18 cellular contexts compared by ENCODE assay signal in the genomic region with DNA sequence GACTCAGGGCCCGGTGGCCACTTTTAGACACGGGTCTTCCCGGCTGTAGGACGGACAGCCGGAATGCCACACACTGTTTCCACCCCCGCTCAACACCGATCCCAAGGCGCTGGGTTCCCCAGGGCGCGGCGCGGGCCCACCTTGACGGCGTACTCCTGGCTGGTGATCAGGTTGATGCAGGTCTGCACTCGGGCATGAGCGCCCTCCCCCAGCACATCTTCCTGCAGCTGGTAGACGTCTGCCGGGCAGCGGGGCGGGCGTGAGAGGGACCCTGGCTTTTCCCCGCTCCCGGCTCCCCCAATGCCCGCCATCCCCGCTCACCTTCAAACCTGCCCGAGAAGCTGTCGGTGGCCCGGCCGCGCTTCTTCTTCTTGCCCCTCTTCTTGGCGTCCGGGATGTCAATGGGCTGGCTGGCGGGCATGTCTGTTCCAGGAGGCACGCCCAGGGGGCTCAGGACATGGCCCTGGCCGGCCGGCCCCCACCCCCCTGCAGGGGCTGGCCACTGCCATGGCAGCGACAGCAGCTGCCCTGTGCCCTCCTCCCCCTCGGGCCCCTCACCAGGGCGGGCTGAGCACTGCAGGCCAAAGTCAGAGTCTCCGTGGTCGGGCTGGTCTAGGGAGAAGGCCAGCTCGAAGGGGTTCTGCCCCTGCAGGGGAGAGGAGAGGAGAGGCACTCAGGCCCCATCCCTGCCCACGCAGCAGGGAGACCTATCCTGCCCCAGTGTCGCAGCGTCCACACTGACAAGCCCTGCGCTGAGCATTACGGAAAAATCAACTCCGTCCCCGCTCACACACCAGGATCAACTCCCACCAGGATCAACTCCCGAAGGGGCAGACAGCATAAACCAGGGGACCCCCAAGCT. TPM values are rescaled to one million over a fixed set of nuclear protein-coding genes. Genes with fewer than 3 reads are reported as not detected.
A peak's percentile ranks its signal among the peaks of the same experiment; 100 is the strongest.
DNase-seq lines count a peak whose midpoint lies in the region; ATAC-seq, FAIRE-seq and TF ChIP-seq lines count a peak whose summit lies in the region.
"Had no signal": no experiment of that assay in that cellular context is flagged by ENCODE, and none has a peak within 500 bp of the region (broad histone marks: within the 10 kb centered on the region; RNA-seq: fewer than 3 reads in every experiment).

No MANE protein-coding gene starts in this region.

- peaks cover 13 to 38% of the 10 kb centered on the region in 2 experiments for H3K36me3 ChIP-seq in HepG2 (replicated peaks in 1 of 2; ENCODE audit: control insufficient read depth in 1 of 2, insufficient read depth in 2 of 2, low read length in 2 of 2)
- no peaks in the 10 kb centered on the region for H3K36me3 ChIP-seq in testis (ENCODE audit: low read depth, missing control alignments)

- H3K27me3 Mint-ChIP-seq in activated T-helper 17 cell treated with anti-CD3 and anti-CD28 coated beads, Interleukin-2, amount 50 U/mL, for 72 hours, result no peaks in the 10 kb centered on the region
- H3K27me3 Mint-ChIP-seq in progenitor cell of endocrine pancreas, result no peaks in the 10 kb centered on the region
- H3K27me3 Mint-ChIP-seq: brain; stimulated activated naive CD8-positive, alpha-beta T cell treated with anti-CD3 and anti-CD28 coated beads, Interleukin-15, Interleukin-2, amounts not matched to agents 100 ng/mL and 50 ng/mL, for 24 hours had no signal

- TF ChIP-seq POLR2A in GM19099 (IDR thresholded peaks at IDR 0.05; ENCODE audit: extremely low read depth, insufficient read length, low read depth) (peak; percentile 16), HepG2 (IDR thresholded peaks at IDR 0.05; ENCODE audit: insufficient read depth in 1 of 2, low read depth in 2 of 2, low read length in 2 of 2) (no peak; a peak in 1 of 4 replicates), testis (IDR thresholded peaks at IDR 0.05) (no peak)

- H3K36me3 Mint-ChIP-seq in activated T-helper 17 cell treated with anti-CD3 and anti-CD28 coated beads, Interleukin-2, amount 50 U/mL, for 72 hours (ENCODE audit: low read depth), result peaks cover 80% of the 10 kb centered on the region
- peaks cover 6% of the 10 kb centered on the region for H3K36me3 Mint-ChIP-seq in progenitor cell of endocrine pancreas (ENCODE audit: insufficient read depth)

- DNase-seq in HepG2 (ENCODE audit: low spot score) (no peak), testis (no peak), DMS79 (lab: John Stamatoyannopoulos, UW) (no peak), progenitor cell of endocrine pancreas (ENCODE audit: low spot score, unreplicated experiment) (no peak), NCI-H1694 (lab: John Stamatoyannopoulos, UW) (no peak)
- DNase-seq: activated T-cell treated with anti-CD3 and anti-CD28 coated beads, Interleukin-2, amount 50 U/mL, for 72 hours; DMS79 treated with DMSO at 0.1 percent for 48 hours; NCI-H1048; NCI-H524; nephron progenitor cell; SHP77 had no signal

- H3K4me1 Mint-ChIP-seq in activated T-helper 17 cell treated with anti-CD3 and anti-CD28 coated beads, Interleukin-2, amount 50 U/mL, for 72 hours, result no peaks in the 10 kb centered on the region
- H3K4me1 Mint-ChIP-seq in progenitor cell of endocrine pancreas (ENCODE audit: low read depth), result peaks cover 7% of the 10 kb centered on the region

- no peaks in the 10 kb centered on the region for H3K9me3 Mint-ChIP-seq in activated T-helper 17 cell treated with anti-CD3 and anti-CD28 coated beads, Interleukin-2, amount 50 U/mL, for 72 hours
- H3K9me3 Mint-ChIP-seq in progenitor cell of endocrine pancreas (ENCODE audit: low read depth), result no peaks in the 10 kb centered on the region
- H3K9me3 Mint-ChIP-seq: activated T-cell treated with anti-CD3 and anti-CD28 coated beads, Interleukin-2, amount 50 U/mL, for 72 hours; nephron progenitor cell; stimulated activated naive CD8-positive, alpha-beta T cell treated with anti-CD3 and anti-CD28 coated beads, Interleukin-15, Interleukin-2, amounts not matched to agents 100 ng/mL and 50 ng/mL, for 24 hours had no signal

- no peak for ATAC-seq in activated T-helper 17 cell treated with anti-CD3 and anti-CD28 coated beads, Interleukin-2, amount 50 U/mL, for 72 hours (replicated peaks)
- ATAC-seq in HepG2 (no peak), GM18867 (IDR thresholded peaks at IDR 0.05; ENCODE audit: unreplicated experiment) (no peak)
- ATAC-seq: activated T-cell treated with anti-CD3 and anti-CD28 coated beads, Interleukin-2, amount 50 U/mL, for 72 hours; esophagus mucosa had no signal

- POLR2A ChIA-PET in HepG2 (lab: Yijun Ruan, JAX), result interaction anchor here (1.8 kb wide), 1 partner anchor 14 kb away, joined by 9 read pairs; no protein-coding TSS in a partner anchor

- intact Hi-C loops in HepG2 (cut with micrococcal nuclease; ENCODE audit: unreplicated experiment), result no loop called here
- intact Hi-C loops in testis (cut with DNase I; ENCODE audit: low total_unique reads), result no loop called here

- CTCF ChIA-PET in HepG2 (lab: Yijun Ruan, JAX; ENCODE audit: low intra/inter-chr PET ratio, low total read pairs), result no interaction called here

- H3K4me3 Mint-ChIP-seq in activated T-helper 17 cell treated with anti-CD3 and anti-CD28 coated beads, Interleukin-2, amount 50 U/mL, for 72 hours, result peak overlapping the region; percentile 75
- H3K4me3 Mint-ChIP-seq in progenitor cell of endocrine pancreas (ENCODE audit: low read depth), result no peak overlapping the region
- H3K4me3 Mint-ChIP-seq: activated T-cell treated with anti-CD3 and anti-CD28 coated beads, Interleukin-2, amount 50 U/mL, for 72 hours; brain; nephron progenitor cell; stimulated activated naive CD8-positive, alpha-beta T cell treated with anti-CD3 and anti-CD28 coated beads, Interleukin-15, Interleukin-2, amounts not matched to agents 100 ng/mL and 50 ng/mL, for 24 hours had no signal

- BruUV-seq in HepG2 (replicated peaks; lab: Mats Ljungman, UMichigan), result no TSS peak

- peaks cover 47% of the 10 kb centered on the region for H4K20me1 ChIP-seq in HepG2 (ENCODE audit: insufficient read depth, low read length)

- TF ChIP-seq CTCF in HepG2 (CRISPR knock-in tag; IDR thresholded peaks at IDR 0.05) (no peak), testis (IDR thresholded peaks at IDR 0.05) (no peak), progenitor cell of endocrine pancreas (IDR thresholded peaks at IDR 0.05; ENCODE audit: unreplicated experiment) (no peak)

- no peak for TF ChIP-seq RAD21 in HepG2 (CRISPR knock-in tag; IDR thresholded peaks at IDR 0.05)

- H3K9ac ChIP-seq in HepG2 (ENCODE audit: insufficient read depth, low read depth, low read length), result no peak overlapping the region

- no peak overlapping the region for H2AFZ ChIP-seq in HepG2 (ENCODE audit: low read length)

- in situ Hi-C loops in HepG2 (cut with HindIII; ENCODE audit: extremely low pct_ligation_motif_present, low pct_unique_long_range_greater_than_20kb), result no loop called here

- H3K27ac ChIP-seq in HepG2 (ENCODE audit: extremely low read length, insufficient read depth, low read length) (no peak overlapping the region), testis (peak overlapping the region; percentile 27 to 45)
- H3K27ac ChIP-seq: HL-60 had no signal

- H3K4me3 ChIP-seq in HepG2 (replicated peaks in 1 of 3; ENCODE audit: insufficient read depth in 1 of 3, low read depth in 2 of 3, low read length in 3 of 3) (no peak overlapping the region), testis (no peak overlapping the region)

- no peak for TF ChIP-seq EP300 in HepG2 (IDR thresholded peaks at IDR 0.05; ENCODE audit: low read depth in 2 of 2, low read length in 2 of 2)
- TF ChIP-seq EP300 in HepG2 (CRISPR knock-in tag; IDR thresholded peaks at IDR 0.05; ENCODE audit: borderline replicate concordance), result no peak

- H3K4me1 ChIP-seq in HepG2 (ENCODE audit: insufficient read depth, low read length), result peaks cover 33% of the 10 kb centered on the region
- peaks cover 53% of the 10 kb centered on the region for H3K4me1 ChIP-seq in testis

- H3K27ac Mint-ChIP-seq in activated T-helper 17 cell treated with anti-CD3 and anti-CD28 coated beads, Interleukin-2, amount 50 U/mL, for 72 hours, result no peak overlapping the region
- no peak overlapping the region for H3K27ac Mint-ChIP-seq in progenitor cell of endocrine pancreas
- H3K27ac Mint-ChIP-seq: activated T-cell treated with anti-CD3 and anti-CD28 coated beads, Interleukin-2, amount 50 U/mL, for 72 hours; stimulated activated naive CD8-positive, alpha-beta T cell treated with anti-CD3 and anti-CD28 coated beads, Interleukin-15, Interleukin-2, amounts not matched to agents 100 ng/mL and 50 ng/mL, for 24 hours had no signal

- H3K9me3 ChIP-seq in HepG2 (ENCODE audit: low read length) (no peaks in the 10 kb centered on the region), testis (no peaks in the 10 kb centered on the region)

- no peak for FAIRE-seq in HepG2 (lab: Jason Lieb, UNC)

- H3K27me3 ChIP-seq in HepG2 (ENCODE audit: control insufficient read depth in 1 of 2, insufficient read depth in 2 of 2, low read length in 2 of 2) (no peaks in the 10 kb centered on the region), testis (no peaks in the 10 kb centered on the region)

- 99% methylated on average over 36 of the region's 50 CpGs for WGBS in HepG2 (ENCODE audit: low lambda C conversion rate)
- 93 to 95% methylated on average over 24 to 50 of the region's 50 CpGs for WGBS in testis, 2 donors

- H3K79me2 ChIP-seq in HepG2 (ENCODE audit: insufficient read depth, low read length), result peaks cover 34% of the 10 kb centered on the region

- H3K4me2 ChIP-seq in HepG2 (ENCODE audit: low read depth, low read length), result no peak overlapping the region

RNA-seq across cellular contexts. Expression of gene MKNK2, which starts 4.8 kb away (rescaled TPM):
- total RNA-seq in activated T-helper 17 cell treated with anti-CD3 and anti-CD28 coated beads, Interleukin-2, amount 50 U/mL, for 72 hours, result 100 to 1,000 TPM; 280 to 525 TPM
- total RNA-seq in HepG2 (2016; rRNA removed; fragmentation: Illumina TruSeq; extraction: Trizol) (35.5 and 44.9 TPM in 2 replicates), testis (100 to 1,000 TPM in 1 of 2 donors, 10 to 100 TPM in 1; 93.0 to 103 TPM), progenitor cell of endocrine pancreas (145 and 163 TPM in 2 replicates)
- total RNA-seq in HepG2 (2016; cell fraction: cytosol; rRNA removed; fragmentation: Illumina TruSeq; extraction: Trizol; ENCODE audit: low read depth), result 52.3 and 57.0 TPM in 2 replicates
- total RNA-seq in HepG2 (2016; cell fraction: insoluble cytoplasmic fraction; rRNA removed; fragmentation: Illumina TruSeq; extraction: Trizol), result 30.7 and 45.2 TPM in 2 replicates
- 90.7 and 98.8 TPM in 2 replicates for total RNA-seq in HepG2 (2016; cell fraction: membrane; rRNA removed; fragmentation: Illumina TruSeq; extraction: Trizol)
- 29.7 and 31.4 TPM in 2 replicates for total RNA-seq in HepG2 (2016; cell fraction: nucleus; rRNA removed; fragmentation: Illumina TruSeq; extraction: Trizol)
- polyA plus RNA-seq in HepG2 (2011; rRNA removed) (112 and 129 TPM in 2 replicates), testis (ENCODE audit: insufficient read depth, low read depth, low replicate concordance) (76.5 TPM)
- 75.6 and 125 TPM in 2 replicates for polyA plus RNA-seq in HepG2 (2011; cell fraction: cytosol; rRNA removed)
- polyA plus RNA-seq in HepG2 (2011; cell fraction: nucleus; rRNA removed), result 253 and 307 TPM in 2 replicates
- 68.1 and 73.6 TPM in 2 replicates for polyA plus RNA-seq in HepG2 (2012)
- 65.6 and 66.5 TPM in 2 replicates for polyA plus RNA-seq in HepG2 (2016; cell fraction: cytosol; fragmentation: Illumina TruSeq; extraction: Trizol; ENCODE audit: low read depth)
- polyA plus RNA-seq in HepG2 (2016; cell fraction: insoluble cytoplasmic fraction; fragmentation: Illumina TruSeq; extraction: Trizol; ENCODE audit: low read depth), result 34.0 and 45.2 TPM in 2 replicates
- 77.4 and 85.7 TPM in 2 replicates for polyA plus RNA-seq in HepG2 (2016; cell fraction: membrane; fragmentation: Illumina TruSeq; extraction: Trizol; ENCODE audit: low read depth)
- 73.2 and 74.3 TPM in 2 replicates for polyA plus RNA-seq in HepG2 (2016; cell fraction: nucleus; fragmentation: Illumina TruSeq; extraction: Trizol; ENCODE audit: insufficient read depth, low read depth)
- polyA minus RNA-seq in HepG2 (2011; rRNA and poly(A)+ RNA removed; ENCODE audit: low replicate concordance), result 79.7 and 204 TPM in 2 replicates
- polyA minus RNA-seq in HepG2 (2011; cell fraction: cytosol; rRNA and poly(A)+ RNA removed), result 99.9 and 101 TPM in 2 replicates
- polyA minus RNA-seq in HepG2 (2011; cell fraction: nucleus; rRNA and poly(A)+ RNA removed), result 40.2 and 51.7 TPM in 2 replicates

RNA-seq across cellular contexts. Expression of gene BTBD2, which starts 30.8 kb away (rescaled TPM):
- 10 to 100 TPM; 44.2 to 56.0 TPM for total RNA-seq in activated T-helper 17 cell treated with anti-CD3 and anti-CD28 coated beads, Interleukin-2, amount 50 U/mL, for 72 hours
- total RNA-seq in HepG2 (2016; rRNA removed; fragmentation: Illumina TruSeq; extraction: Trizol), result 28.1 and 30.9 TPM in 2 replicates
- total RNA-seq in HepG2 (2016; cell fraction: cytosol; rRNA removed; fragmentation: Illumina TruSeq; extraction: Trizol; ENCODE audit: low read depth), result 33.3 and 38.0 TPM in 2 replicates
- 26.7 and 27.1 TPM in 2 replicates for total RNA-seq in HepG2 (2016; cell fraction: insoluble cytoplasmic fraction; rRNA removed; fragmentation: Illumina TruSeq; extraction: Trizol)
- total RNA-seq in HepG2 (2016; cell fraction: membrane; rRNA removed; fragmentation: Illumina TruSeq; extraction: Trizol), result 73.7 and 74.9 TPM in 2 replicates
- 18.7 and 18.8 TPM in 2 replicates for total RNA-seq in HepG2 (2016; cell fraction: nucleus; rRNA removed; fragmentation: Illumina TruSeq; extraction: Trizol)
- 45.3 and 45.6 TPM in 2 replicates for polyA plus RNA-seq in HepG2 (2011; rRNA removed)
- 23.9 and 43.2 TPM in 2 replicates for polyA plus RNA-seq in HepG2 (2011; cell fraction: cytosol; rRNA removed)
- polyA plus RNA-seq in HepG2 (2011; cell fraction: nucleus; rRNA removed), result 43.1 and 48.6 TPM in 2 replicates
- polyA plus RNA-seq in HepG2 (2012), result 46.5 and 49.0 TPM in 2 replicates
- polyA plus RNA-seq in HepG2 (2016; cell fraction: cytosol; fragmentation: Illumina TruSeq; extraction: Trizol; ENCODE audit: low read depth), result 74.0 and 79.4 TPM in 2 replicates
- polyA plus RNA-seq in HepG2 (2016; cell fraction: insoluble cytoplasmic fraction; fragmentation: Illumina TruSeq; extraction: Trizol; ENCODE audit: low read depth), result 39.4 and 51.6 TPM in 2 replicates
- 106 and 123 TPM in 2 replicates for polyA plus RNA-seq in HepG2 (2016; cell fraction: membrane; fragmentation: Illumina TruSeq; extraction: Trizol; ENCODE audit: low read depth)
- 43.6 and 45.5 TPM in 2 replicates for polyA plus RNA-seq in HepG2 (2016; cell fraction: nucleus; fragmentation: Illumina TruSeq; extraction: Trizol; ENCODE audit: insufficient read depth, low read depth)
- 32.8 and 55.6 TPM in 2 replicates for polyA minus RNA-seq in HepG2 (2011; rRNA and poly(A)+ RNA removed; ENCODE audit: low replicate concordance)
- polyA minus RNA-seq in HepG2 (2011; cell fraction: cytosol; rRNA and poly(A)+ RNA removed), result 39.1 and 43.2 TPM in 2 replicates
- 10.3 and 12.1 TPM in 2 replicates for polyA minus RNA-seq in HepG2 (2011; cell fraction: nucleus; rRNA and poly(A)+ RNA removed)
- 100 to 1,000 TPM in 1 of 2 donors, 10 to 100 TPM in 1; 61.1 to 117 TPM for total RNA-seq in testis
- polyA plus RNA-seq in testis (ENCODE audit: insufficient read depth, low read depth, low replicate concordance), result 43.2 TPM
- total RNA-seq in progenitor cell of endocrine pancreas, result 115 and 125 TPM in 2 replicates

RNA-seq across cellular contexts. Expression of gene MOB3A, which starts 49.8 kb away (rescaled TPM):
- 100 to 1,000 TPM; 271 to 387 TPM for total RNA-seq in activated T-helper 17 cell treated with anti-CD3 and anti-CD28 coated beads, Interleukin-2, amount 50 U/mL, for 72 hours
- total RNA-seq in HepG2 (2016; rRNA removed; fragmentation: Illumina TruSeq; extraction: Trizol), result 3.5 and 4.3 TPM in 2 replicates
- 2.2 and 2.7 TPM in 2 replicates for total RNA-seq in HepG2 (2016; cell fraction: cytosol; rRNA removed; fragmentation: Illumina TruSeq; extraction: Trizol; ENCODE audit: low read depth)
- total RNA-seq in HepG2 (2016; cell fraction: insoluble cytoplasmic fraction; rRNA removed; fragmentation: Illumina TruSeq; extraction: Trizol), result 3.5 and 4.0 TPM in 2 replicates
- 2.7 and 3.2 TPM in 2 replicates for total RNA-seq in HepG2 (2016; cell fraction: membrane; rRNA removed; fragmentation: Illumina TruSeq; extraction: Trizol)
- total RNA-seq in HepG2 (2016; cell fraction: nucleus; rRNA removed; fragmentation: Illumina TruSeq; extraction: Trizol), result 2.4 and 2.5 TPM in 2 replicates
- polyA plus RNA-seq in HepG2 (2011; rRNA removed), result 17.8 and 20.3 TPM in 2 replicates
- polyA plus RNA-seq in HepG2 (2011; cell fraction: cytosol; rRNA removed), result 13.9 and 16.9 TPM in 2 replicates
- polyA plus RNA-seq in HepG2 (2011; cell fraction: nucleus; rRNA removed), result 10.8 and 12.6 TPM in 2 replicates
- polyA plus RNA-seq in HepG2 (2012), result 6.2 and 6.8 TPM in 2 replicates
- 0.97 and 1.0 TPM in 2 replicates for polyA plus RNA-seq in HepG2 (2016; cell fraction: cytosol; fragmentation: Illumina TruSeq; extraction: Trizol; ENCODE audit: low read depth)
- 6.2 and 7.9 TPM in 2 replicates for polyA plus RNA-seq in HepG2 (2016; cell fraction: insoluble cytoplasmic fraction; fragmentation: Illumina TruSeq; extraction: Trizol; ENCODE audit: low read depth)
- polyA plus RNA-seq in HepG2 (2016; cell fraction: membrane; fragmentation: Illumina TruSeq; extraction: Trizol; ENCODE audit: low read depth), result 2.8 TPM in 2 replicates
- 6.6 and 6.8 TPM in 2 replicates for polyA plus RNA-seq in HepG2 (2016; cell fraction: nucleus; fragmentation: Illumina TruSeq; extraction: Trizol; ENCODE audit: insufficient read depth, low read depth)
- polyA minus RNA-seq in HepG2 (2011; rRNA and poly(A)+ RNA removed; ENCODE audit: low replicate concordance), result 23.6 and 71.5 TPM in 2 replicates
- polyA minus RNA-seq in HepG2 (2011; cell fraction: cytosol; rRNA and poly(A)+ RNA removed), result 19.3 and 25.0 TPM in 2 replicates
- polyA minus RNA-seq in HepG2 (2011; cell fraction: nucleus; rRNA and poly(A)+ RNA removed), result 5.3 and 6.0 TPM in 2 replicates
- 10 to 100 TPM; 22.8 to 31.6 TPM for total RNA-seq in testis
- 17.8 TPM for polyA plus RNA-seq in testis (ENCODE audit: insufficient read depth, low read depth, low replicate concordance)
- total RNA-seq in progenitor cell of endocrine pancreas, result 33.2 and 38.5 TPM in 2 replicates

RNA-seq across cellular contexts. Expression of gene IZUMO4, which starts 50.4 kb away (rescaled TPM):
- 100 to 1,000 TPM in 1 of 2 donors, 10 to 100 TPM in 1; 13.9 to 143 TPM for total RNA-seq in activated T-helper 17 cell treated with anti-CD3 and anti-CD28 coated beads, Interleukin-2, amount 50 U/mL, for 72 hours
- total RNA-seq in HepG2 (2016; rRNA removed; fragmentation: Illumina TruSeq; extraction: Trizol) (0.24 and 0.77 TPM in 2 replicates), testis (100 to 1,000 TPM; 208 to 276 TPM), progenitor cell of endocrine pancreas (15.9 and 16.5 TPM in 2 replicates)
- 0.79 and 0.91 TPM in 2 replicates for total RNA-seq in HepG2 (2016; cell fraction: cytosol; rRNA removed; fragmentation: Illumina TruSeq; extraction: Trizol; ENCODE audit: low read depth)
- 0.34 and 1.5 TPM in 2 replicates for total RNA-seq in HepG2 (2016; cell fraction: insoluble cytoplasmic fraction; rRNA removed; fragmentation: Illumina TruSeq; extraction: Trizol)
- 0.83 and 1.5 TPM in 2 replicates for total RNA-seq in HepG2 (2016; cell fraction: membrane; rRNA removed; fragmentation: Illumina TruSeq; extraction: Trizol)
- 1.1 and 2.5 TPM in 2 replicates for total RNA-seq in HepG2 (2016; cell fraction: nucleus; rRNA removed; fragmentation: Illumina TruSeq; extraction: Trizol)
- polyA plus RNA-seq in HepG2 (2011; rRNA removed) (3.9 and 4.1 TPM in 2 replicates), testis (ENCODE audit: insufficient read depth, low read depth, low replicate concordance) (796 TPM)
- 0.55 and 0.75 TPM in 2 replicates for polyA plus RNA-seq in HepG2 (2011; cell fraction: cytosol; rRNA removed)
- 66.6 and 91.0 TPM in 2 replicates for polyA plus RNA-seq in HepG2 (2011; cell fraction: nucleus; rRNA removed)
- 1.7 and 4.4 TPM in 2 replicates for polyA plus RNA-seq in HepG2 (2012)
- 0.57 and 1.2 TPM in 2 replicates for polyA plus RNA-seq in HepG2 (2016; cell fraction: cytosol; fragmentation: Illumina TruSeq; extraction: Trizol; ENCODE audit: low read depth)
- 0.45 and 0.53 TPM in 2 replicates for polyA plus RNA-seq in HepG2 (2016; cell fraction: insoluble cytoplasmic fraction; fragmentation: Illumina TruSeq; extraction: Trizol; ENCODE audit: low read depth)
- 0.94 TPM in 2 replicates for polyA plus RNA-seq in HepG2 (2016; cell fraction: membrane; fragmentation: Illumina TruSeq; extraction: Trizol; ENCODE audit: low read depth)
- 4.3 and 6.3 TPM in 2 replicates for polyA plus RNA-seq in HepG2 (2016; cell fraction: nucleus; fragmentation: Illumina TruSeq; extraction: Trizol; ENCODE audit: insufficient read depth, low read depth)
- 0.54 and 2.7 TPM in 2 replicates for polyA minus RNA-seq in HepG2 (2011; rRNA and poly(A)+ RNA removed; ENCODE audit: low replicate concordance)
- polyA minus RNA-seq in HepG2 (2011; cell fraction: cytosol; rRNA and poly(A)+ RNA removed), result not detected in 2 replicates
- 1.9 and 4.2 TPM in 2 replicates for polyA minus RNA-seq in HepG2 (2011; cell fraction: nucleus; rRNA and poly(A)+ RNA removed)
